In the genomic region with DNA sequence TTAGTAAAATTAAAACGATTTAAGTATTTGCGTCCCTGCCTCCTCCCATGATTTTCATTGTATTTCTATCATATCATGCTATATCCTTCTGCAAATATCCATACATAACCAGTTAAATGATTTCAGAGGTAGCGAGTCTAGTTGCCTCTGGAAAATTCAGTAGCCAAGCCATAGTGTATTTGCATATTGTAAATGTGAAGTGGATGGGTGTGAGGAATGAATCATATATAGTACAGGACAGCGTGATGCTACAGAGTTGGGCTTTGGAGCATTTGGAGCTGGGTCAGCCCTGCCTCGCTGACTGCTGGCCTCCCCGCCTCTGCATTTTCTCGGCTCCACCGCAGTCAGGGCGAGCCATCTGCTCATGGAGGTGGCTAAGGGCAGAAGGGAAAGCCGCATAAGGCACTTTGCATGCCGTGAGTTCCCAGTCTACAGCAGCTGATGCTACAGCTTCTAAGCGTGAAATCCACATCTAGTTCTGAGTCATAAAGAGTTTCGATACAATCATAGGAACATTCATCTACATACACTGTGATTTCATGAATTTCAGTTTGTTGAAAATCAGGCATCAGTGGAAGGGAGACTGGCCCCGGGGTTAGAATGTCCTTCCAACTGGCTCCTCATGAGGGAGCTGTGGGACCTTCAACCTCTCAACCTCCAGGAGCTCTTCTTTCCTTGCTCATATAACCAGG, we compare ENCODE assay signal across 14 cellular contexts. TPM values are rescaled to one million over a fixed set of nuclear protein-coding genes. Genes with fewer than 3 reads are reported as not detected.
DNase-seq lines count a peak whose midpoint lies in the region; ATAC-seq and FAIRE-seq lines count a peak whose summit lies in the region.
"Not testable (repeated sequence)": the region's sequence is repeated elsewhere in the genome, so short reads cannot be mapped to it uniquely, and the experiment has no call there.
"Had no signal": no experiment of that assay in that cellular context is flagged by ENCODE, and none has a peak within 500 bp of the region (broad histone marks: within the 10 kb centered on the region; RNA-seq: fewer than 3 reads in every experiment).

No MANE protein-coding gene starts in this region.

- H3K4me1 Mint-ChIP-seq in activated T-cell treated with anti-CD3 and anti-CD28 coated beads, Interleukin-2, amount 50 U/mL, for 4 hours (ENCODE audit: low read depth); naive thymus-derived CD4-positive, alpha-beta T cell: not testable (repeated sequence)

- CTCF ChIA-PET in naive thymus-derived CD4-positive, alpha-beta T cell (lab: Charles Lee): not testable (repeated sequence)

- H3K4me3 Mint-ChIP-seq in activated T-cell treated with anti-CD3 and anti-CD28 coated beads, Interleukin-2, amount 50 U/mL, for 4 hours; naive thymus-derived CD4-positive, alpha-beta T cell: not testable (repeated sequence)

- peak; percentile 71 for ATAC-seq in GM19324 (IDR thresholded peaks at IDR 0.05; ENCODE audit: low FRiP score, unreplicated experiment)
- peak; percentile 48 for ATAC-seq in GM21423 (IDR thresholded peaks at IDR 0.05; ENCODE audit: unreplicated experiment)
- ATAC-seq in HG02623 (IDR thresholded peaks at IDR 0.05; ENCODE audit: unreplicated experiment): peak; percentile 55
- ATAC-seq in HG03039 (IDR thresholded peaks at IDR 0.05; ENCODE audit: unreplicated experiment): peak; percentile 72
- peak; percentile 81 for ATAC-seq in HG03520 (IDR thresholded peaks at IDR 0.05; ENCODE audit: unreplicated experiment)
- ATAC-seq in activated T-cell treated with anti-CD3 and anti-CD28 coated beads, Interleukin-2, amount 50 U/mL, for 4 hours: peak; percentile 90 to 94
- peak; percentile 20 for ATAC-seq in naive thymus-derived CD4-positive, alpha-beta T cell

- FAIRE-seq in GM18507 (lab: Jason Lieb, UNC): peak; percentile 94

- DNase-seq in GM18507 (ENCODE audit: extremely low spot score, insufficient read length, low read depth); activated T-cell treated with anti-CD3 and anti-CD28 coated beads, Interleukin-2, amount 50 U/mL, for 4 hours; naive thymus-derived CD4-positive, alpha-beta T cell: not testable (repeated sequence)

- H3K27ac ChIP-seq in naive thymus-derived CD4-positive, alpha-beta T cell (ENCODE audit: low read depth, low read length): not testable (repeated sequence)

- not testable (repeated sequence) for H3K36me3 Mint-ChIP-seq in activated T-cell treated with anti-CD3 and anti-CD28 coated beads, Interleukin-2, amount 50 U/mL, for 4 hours (ENCODE audit: insufficient read depth); naive thymus-derived CD4-positive, alpha-beta T cell

- not testable (repeated sequence) for H3K27me3 ChIP-seq in naive thymus-derived CD4-positive, alpha-beta T cell (ENCODE audit: control insufficient read depth in 2 of 2, insufficient read depth in 2 of 2, low read length in 2 of 2)

- POLR2A ChIA-PET in naive thymus-derived CD4-positive, alpha-beta T cell (lab: Charles Lee): not testable (repeated sequence)

- H3K9me3 Mint-ChIP-seq in activated T-cell treated with anti-CD3 and anti-CD28 coated beads, Interleukin-2, amount 50 U/mL, for 4 hours; naive thymus-derived CD4-positive, alpha-beta T cell: not testable (repeated sequence)

- not testable (repeated sequence) for H3K36me3 ChIP-seq in naive thymus-derived CD4-positive, alpha-beta T cell (ENCODE audit: control insufficient read depth in 2 of 3, insufficient read depth in 3 of 3, low read length in 3 of 3)

- intact Hi-C loops in naive thymus-derived CD4-positive, alpha-beta T cell (cut with micrococcal nuclease): not testable (repeated sequence)

- H3K9me3 ChIP-seq in naive thymus-derived CD4-positive, alpha-beta T cell (ENCODE audit: control insufficient read depth in 2 of 3, low read length in 3 of 3): not testable (repeated sequence)

- H3K4me3 ChIP-seq in naive thymus-derived CD4-positive, alpha-beta T cell (ENCODE audit: low read length): not testable (repeated sequence)

- H3K4me1 ChIP-seq in naive thymus-derived CD4-positive, alpha-beta T cell (ENCODE audit: control insufficient read depth in 2 of 2, insufficient read depth in 2 of 2, low read length in 2 of 2): not testable (repeated sequence)

- H3K27ac Mint-ChIP-seq in naive thymus-derived CD4-positive, alpha-beta T cell: not testable (repeated sequence)

- not testable (repeated sequence) for H3K27me3 Mint-ChIP-seq in activated T-cell treated with anti-CD3 and anti-CD28 coated beads, Interleukin-2, amount 50 U/mL, for 4 hours (ENCODE audit: low read depth); naive thymus-derived CD4-positive, alpha-beta T cell

RNA-seq across cellular contexts. Expression of gene SMIM11, which starts 8.6 kb away (rescaled TPM):
- total RNA-seq in activated T-cell treated with anti-CD3 and anti-CD28 coated beads, Interleukin-2, amount 50 U/mL, for 4 hours: 10 to 100 TPM; 22.8 to 28.9 (median 27.9) TPM
- total RNA-seq in naive thymus-derived CD4-positive, alpha-beta T cell: 10 to 100 TPM in 3 of 5 experiments, 1 to 10 TPM in 2; 5.6 to 19.8 (median 12.4) TPM
- 1 to 10 TPM; 6.9 to 8.9 TPM for polyA plus RNA-seq in naive thymus-derived CD4-positive, alpha-beta T cell

RNA-seq across cellular contexts. Expression of gene KCNE2, which starts 20.1 kb away (rescaled TPM):
- total RNA-seq in activated T-cell treated with anti-CD3 and anti-CD28 coated beads, Interleukin-2, amount 50 U/mL, for 4 hours: not detected
- total RNA-seq in naive thymus-derived CD4-positive, alpha-beta T cell: under 1 TPM in 1 of 5 experiments, not detected in 4; 0.51 TPM
- not detected for polyA plus RNA-seq in naive thymus-derived CD4-positive, alpha-beta T cell
- total RNA-seq: activated T-helper 2 cell treated with anti-CD3 and anti-CD28 coated beads, Interferon-gamma antibody, Interleukin-2, Interleukin-4, amounts not matched to agents 10 μg/mL and 5 μg/mL and 100 μg/mL, durations not matched to agents 14 hours and 24 hours and 36 hours; left colon; natural killer cell treated with Interleukin-12 subunit alpha and Interleukin-12 subunit beta and Interleukin-15 and Interleukin-18, amount 100 ng/mL, for 72 hours; pancreas; thoracic aorta had no signal
- polyA plus RNA-seq: fibroblast of lung, pancreas had no signal

RNA-seq across cellular contexts. Expression of gene SMIM34, which starts 39.9 kb away (rescaled TPM):
- not detected for total RNA-seq in activated T-cell treated with anti-CD3 and anti-CD28 coated beads, Interleukin-2, amount 50 U/mL, for 4 hours
- not detected for total RNA-seq in naive thymus-derived CD4-positive, alpha-beta T cell
- polyA plus RNA-seq in naive thymus-derived CD4-positive, alpha-beta T cell: not detected
- total RNA-seq: activated T-helper 2 cell treated with anti-CD3 and anti-CD28 coated beads, Interferon-gamma antibody, Interleukin-2, Interleukin-4, amounts not matched to agents 10 μg/mL and 5 μg/mL and 100 μg/mL, durations not matched to agents 14 hours and 24 hours and 36 hours; fibroblast of lung; left colon; natural killer cell treated with Interleukin-12 subunit alpha and Interleukin-12 subunit beta and Interleukin-15 and Interleukin-18, amount 100 ng/mL, for 72 hours; pancreas; thoracic aorta had no signal
- polyA plus RNA-seq: fibroblast of lung, pancreas had no signal

Comparison
In these comparisons a context has a peak if more than half of its experiments do, and no peak if none do; other contexts are left out.
1. ATAC-seq: peak in every context shown above with its lines; median percentile 92 in activated T-cell treated with anti-CD3 and anti-CD28 coated beads, Interleukin-2, amount 50 U/mL, for 4 hours; 81 in HG03520; 72 in HG03039; 71 in GM19324; 55 in HG02623; 48 in GM21423; 20 in naive thymus-derived CD4-positive, alpha-beta T cell.